ENCODE assay signal across 1 cellular context in the genomic region with DNA sequence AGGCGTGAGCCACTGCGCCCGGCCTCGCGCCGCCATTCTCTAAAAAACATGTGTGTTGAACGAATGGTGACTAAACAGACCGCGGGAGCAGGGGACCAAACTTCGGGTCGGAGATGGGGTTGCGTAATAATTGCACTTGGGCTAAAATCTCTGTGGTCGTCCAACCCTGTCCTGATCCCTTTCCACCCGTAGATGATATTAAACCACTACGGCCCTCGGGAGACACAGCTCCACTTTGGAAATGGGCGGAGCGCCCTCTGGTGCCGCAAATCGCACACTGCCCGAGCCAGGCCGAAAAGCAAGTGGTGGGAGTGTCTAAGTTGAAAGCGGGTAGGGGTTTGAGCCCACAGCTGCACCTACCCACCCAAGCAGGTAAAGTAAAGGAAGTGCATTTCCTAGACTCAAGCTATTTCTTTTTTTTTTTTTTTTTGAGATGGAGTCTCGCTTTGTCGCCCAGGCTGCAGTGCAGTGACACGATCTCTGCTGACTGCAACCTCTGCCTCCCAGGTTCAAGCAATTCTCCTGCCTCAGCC.
TF ChIP-seq lines count a peak whose summit lies in the region.

No MANE protein-coding gene starts in this region.

TF ChIP-seq in HepG2, 621 proteins besides CTCF, POLR2A, EP300 and RAD21 (continued from another document and continues in another):
- TF ChIP-seq, protein P1, sequence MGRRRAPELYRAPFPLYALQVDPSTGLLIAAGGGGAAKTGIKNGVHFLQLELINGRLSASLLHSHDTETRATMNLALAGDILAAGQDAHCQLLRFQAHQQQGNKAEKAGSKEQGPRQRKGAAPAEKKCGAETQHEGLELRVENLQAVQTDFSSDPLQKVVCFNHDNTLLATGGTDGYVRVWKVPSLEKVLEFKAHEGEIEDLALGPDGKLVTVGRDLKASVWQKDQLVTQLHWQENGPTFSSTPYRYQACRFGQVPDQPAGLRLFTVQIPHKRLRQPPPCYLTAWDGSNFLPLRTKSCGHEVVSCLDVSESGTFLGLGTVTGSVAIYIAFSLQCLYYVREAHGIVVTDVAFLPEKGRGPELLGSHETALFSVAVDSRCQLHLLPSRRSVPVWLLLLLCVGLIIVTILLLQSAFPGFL (CRISPR knock-in tag; IDR thresholded peaks at IDR 0.05) = no peak
- peak; percentile 47; the same call in 1 of the 2 replicates for TF ChIP-seq ZNF124 (CRISPR knock-in tag; IDR thresholded peaks at IDR 0.05)
- TF ChIP-seq ZNF543 (CRISPR knock-in tag; IDR thresholded peaks at IDR 0.05) = no peak
- no peak for TF ChIP-seq NONO (IDR thresholded peaks at IDR 0.05)
- TF ChIP-seq NONO (CRISPR knock-in tag; conservative IDR thresholded peaks at IDR 0.05) = peak; percentile 54; the same call in 1 of the 2 replicates
- no peak for TF ChIP-seq ZNF660 (CRISPR knock-in tag; IDR thresholded peaks at IDR 0.05; ENCODE audit: borderline replicate concordance, low read depth)
- TF ChIP-seq ZNF383 (CRISPR knock-in tag; IDR thresholded peaks at IDR 0.05; ENCODE audit: borderline replicate concordance) = no peak
- no peak for TF ChIP-seq KAT7 (CRISPR knock-in tag; IDR thresholded peaks at IDR 0.05; ENCODE audit: borderline replicate concordance)
- TF ChIP-seq, protein P2, sequence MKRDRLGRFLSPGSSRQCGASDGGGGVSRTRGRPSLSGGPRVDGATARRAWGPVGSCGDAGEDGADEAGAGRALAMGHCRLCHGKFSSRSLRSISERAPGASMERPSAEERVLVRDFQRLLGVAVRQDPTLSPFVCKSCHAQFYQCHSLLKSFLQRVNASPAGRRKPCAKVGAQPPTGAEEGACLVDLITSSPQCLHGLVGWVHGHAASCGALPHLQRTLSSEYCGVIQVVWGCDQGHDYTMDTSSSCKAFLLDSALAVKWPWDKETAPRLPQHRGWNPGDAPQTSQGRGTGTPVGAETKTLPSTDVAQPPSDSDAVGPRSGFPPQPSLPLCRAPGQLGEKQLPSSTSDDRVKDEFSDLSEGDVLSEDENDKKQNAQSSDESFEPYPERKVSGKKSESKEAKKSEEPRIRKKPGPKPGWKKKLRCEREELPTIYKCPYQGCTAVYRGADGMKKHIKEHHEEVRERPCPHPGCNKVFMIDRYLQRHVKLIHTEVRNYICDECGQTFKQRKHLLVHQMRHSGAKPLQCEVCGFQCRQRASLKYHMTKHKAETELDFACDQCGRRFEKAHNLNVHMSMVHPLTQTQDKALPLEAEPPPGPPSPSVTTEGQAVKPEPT (CRISPR knock-in tag; IDR thresholded peaks at IDR 0.05; ENCODE audit: low read depth) = 0 out of 2 replicates have a peak, but pooled peaks have one; percentile 52
- TF ChIP-seq SNAPC2 (CRISPR knock-in tag; IDR thresholded peaks at IDR 0.05) = 0 out of 2 replicates have a peak, but pooled peaks have one; percentile 41
- no peak for TF ChIP-seq SOX6 (IDR thresholded peaks at IDR 0.05)
- 0 out of 2 replicates have a peak, but pooled peaks have one; percentile 37 for TF ChIP-seq SOX6 (CRISPR knock-in tag; IDR thresholded peaks at IDR 0.05)
- TF ChIP-seq ZNF550 (CRISPR knock-in tag; IDR thresholded peaks at IDR 0.05; ENCODE audit: borderline replicate concordance) = no peak
- no peak for TF ChIP-seq JDP2 (CRISPR knock-in tag; IDR thresholded peaks at IDR 0.05; ENCODE audit: borderline replicate concordance)
- TF ChIP-seq, protein P3, sequence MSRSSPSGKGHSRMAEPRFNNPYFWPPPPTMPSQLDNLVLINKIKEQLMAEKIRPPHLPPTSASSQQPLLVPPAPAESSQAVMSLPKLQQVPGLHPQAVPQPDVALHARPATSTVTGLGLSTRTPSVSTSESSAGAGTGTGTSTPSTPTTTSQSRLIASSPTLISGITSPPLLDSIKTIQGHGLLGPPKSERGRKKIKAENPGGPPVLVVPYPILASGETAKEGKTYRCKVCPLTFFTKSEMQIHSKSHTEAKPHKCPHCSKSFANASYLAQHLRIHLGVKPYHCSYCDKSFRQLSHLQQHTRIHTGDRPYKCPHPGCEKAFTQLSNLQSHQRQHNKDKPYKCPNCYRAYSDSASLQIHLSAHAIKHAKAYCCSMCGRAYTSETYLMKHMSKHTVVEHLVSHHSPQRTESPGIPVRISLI (CRISPR knock-in tag; IDR thresholded peaks at IDR 0.05; ENCODE audit: borderline replicate concordance) = peak; percentile 36; the same call in 1 of the 2 replicates
- TF ChIP-seq, protein P4, sequence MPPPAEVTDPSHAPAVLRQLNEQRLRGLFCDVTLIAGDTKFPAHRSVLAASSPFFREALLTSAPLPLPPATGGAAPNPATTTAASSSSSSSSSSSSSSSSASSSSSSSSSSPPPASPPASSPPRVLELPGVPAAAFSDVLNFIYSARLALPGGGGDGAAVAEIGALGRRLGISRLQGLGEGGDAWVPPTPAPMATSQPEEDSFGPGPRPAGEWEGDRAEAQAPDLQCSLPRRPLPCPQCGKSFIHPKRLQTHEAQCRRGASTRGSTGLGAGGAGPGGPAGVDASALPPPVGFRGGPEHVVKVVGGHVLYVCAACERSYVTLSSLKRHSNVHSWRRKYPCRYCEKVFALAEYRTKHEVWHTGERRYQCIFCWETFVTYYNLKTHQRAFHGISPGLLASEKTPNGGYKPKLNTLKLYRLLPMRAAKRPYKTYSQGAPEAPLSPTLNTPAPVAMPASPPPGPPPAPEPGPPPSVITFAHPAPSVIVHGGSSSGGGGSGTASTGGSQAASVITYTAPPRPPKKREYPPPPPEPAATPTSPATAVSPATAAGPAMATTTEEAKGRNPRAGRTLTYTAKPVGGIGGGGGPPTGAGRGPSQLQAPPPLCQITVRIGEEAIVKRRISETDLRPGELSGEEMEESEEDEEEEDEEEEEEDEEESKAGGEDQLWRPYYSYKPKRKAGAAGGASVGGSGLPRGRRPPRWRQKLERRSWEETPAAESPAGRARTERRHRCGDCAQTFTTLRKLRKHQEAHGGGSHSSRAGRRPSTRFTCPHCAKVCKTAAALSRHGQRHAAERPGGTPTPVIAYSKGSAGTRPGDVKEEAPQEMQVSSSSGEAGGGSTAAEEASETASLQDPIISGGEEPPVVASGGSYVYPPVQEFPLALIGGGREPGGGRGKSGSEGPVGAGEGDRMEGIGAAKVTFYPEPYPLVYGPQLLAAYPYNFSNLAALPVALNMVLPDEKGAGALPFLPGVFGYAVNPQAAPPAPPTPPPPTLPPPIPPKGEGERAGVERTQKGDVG (CRISPR knock-in tag; IDR thresholded peaks at IDR 0.05; ENCODE audit: borderline replicate concordance) = no peak
- TF ChIP-seq, protein P5, sequence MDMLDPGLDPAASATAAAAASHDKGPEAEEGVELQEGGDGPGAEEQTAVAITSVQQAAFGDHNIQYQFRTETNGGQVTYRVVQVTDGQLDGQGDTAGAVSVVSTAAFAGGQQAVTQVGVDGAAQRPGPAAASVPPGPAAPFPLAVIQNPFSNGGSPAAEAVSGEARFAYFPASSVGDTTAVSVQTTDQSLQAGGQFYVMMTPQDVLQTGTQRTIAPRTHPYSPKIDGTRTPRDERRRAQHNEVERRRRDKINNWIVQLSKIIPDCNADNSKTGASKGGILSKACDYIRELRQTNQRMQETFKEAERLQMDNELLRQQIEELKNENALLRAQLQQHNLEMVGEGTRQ (IDR thresholded peaks at IDR 0.05; ENCODE audit: low read depth, low read length) = no peak
- TF ChIP-seq, protein P5 (CRISPR knock-in tag; IDR thresholded peaks at IDR 0.05; ENCODE audit: borderline replicate concordance) = no peak
- TF ChIP-seq, protein P6, sequence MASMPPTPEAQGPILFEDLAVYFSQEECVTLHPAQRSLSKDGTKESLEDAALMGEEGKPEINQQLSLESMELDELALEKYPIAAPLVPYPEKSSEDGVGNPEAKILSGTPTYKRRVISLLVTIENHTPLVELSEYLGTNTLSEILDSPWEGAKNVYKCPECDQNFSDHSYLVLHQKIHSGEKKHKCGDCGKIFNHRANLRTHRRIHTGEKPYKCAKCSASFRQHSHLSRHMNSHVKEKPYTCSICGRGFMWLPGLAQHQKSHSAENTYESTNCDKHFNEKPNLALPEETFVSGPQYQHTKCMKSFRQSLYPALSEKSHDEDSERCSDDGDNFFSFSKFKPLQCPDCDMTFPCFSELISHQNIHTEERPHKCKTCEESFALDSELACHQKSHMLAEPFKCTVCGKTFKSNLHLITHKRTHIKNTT (CRISPR knock-in tag; IDR thresholded peaks at IDR 0.05) = no peak
- TF ChIP-seq ZNF614 (CRISPR knock-in tag; IDR thresholded peaks at IDR 0.05; ENCODE audit: borderline replicate concordance) = no peak
- TF ChIP-seq GABPB1 (CRISPR knock-in tag; IDR thresholded peaks at IDR 0.05) = no peak
- TF ChIP-seq MEIS2 (CRISPR knock-in tag; IDR thresholded peaks at IDR 0.05) = no peak
- TF ChIP-seq ZNF709 (CRISPR knock-in tag; IDR thresholded peaks at IDR 0.05) = no peak; the same call in 1 of the 2 replicates
- TF ChIP-seq CEBPB (IDR thresholded peaks at IDR 0.05; ENCODE audit: borderline replicate concordance, low read depth, low read length) = peak; percentile 93
- no peak for TF ChIP-seq CREM (IDR thresholded peaks at IDR 0.05)
- TF ChIP-seq CREM (CRISPR knock-in tag; IDR thresholded peaks at IDR 0.05) = no peak
- TF ChIP-seq GTF2F1 (IDR thresholded peaks at IDR 0.05; ENCODE audit: low read length) = no peak
- TF ChIP-seq, protein P7, sequence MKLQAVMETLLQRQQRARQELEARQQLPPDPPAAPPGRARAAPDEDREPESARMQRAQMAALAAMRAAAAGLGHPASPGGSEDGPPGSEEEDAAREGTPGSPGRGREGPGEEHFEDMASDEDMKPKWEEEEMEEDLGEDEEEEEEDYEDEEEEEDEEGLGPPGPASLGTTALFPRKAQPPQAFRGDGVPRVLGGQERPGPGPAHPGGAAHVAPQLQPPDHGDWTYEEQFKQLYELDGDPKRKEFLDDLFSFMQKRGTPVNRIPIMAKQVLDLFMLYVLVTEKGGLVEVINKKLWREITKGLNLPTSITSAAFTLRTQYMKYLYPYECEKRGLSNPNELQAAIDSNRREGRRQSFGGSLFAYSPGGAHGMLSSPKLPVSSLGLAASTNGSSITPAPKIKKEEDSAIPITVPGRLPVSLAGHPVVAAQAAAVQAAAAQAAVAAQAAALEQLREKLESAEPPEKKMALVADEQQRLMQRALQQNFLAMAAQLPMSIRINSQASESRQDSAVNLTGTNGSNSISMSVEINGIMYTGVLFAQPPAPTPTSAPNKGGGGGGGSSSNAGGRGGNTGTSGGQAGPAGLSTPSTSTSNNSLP (IDR thresholded peaks at IDR 0.05; ENCODE audit: low read depth, low read length) = peak; percentile 55; the same call in 1 of the 2 replicates
- no peak for TF ChIP-seq MIER2 (CRISPR knock-in tag; IDR thresholded peaks at IDR 0.05)
- TF ChIP-seq, protein P8, sequence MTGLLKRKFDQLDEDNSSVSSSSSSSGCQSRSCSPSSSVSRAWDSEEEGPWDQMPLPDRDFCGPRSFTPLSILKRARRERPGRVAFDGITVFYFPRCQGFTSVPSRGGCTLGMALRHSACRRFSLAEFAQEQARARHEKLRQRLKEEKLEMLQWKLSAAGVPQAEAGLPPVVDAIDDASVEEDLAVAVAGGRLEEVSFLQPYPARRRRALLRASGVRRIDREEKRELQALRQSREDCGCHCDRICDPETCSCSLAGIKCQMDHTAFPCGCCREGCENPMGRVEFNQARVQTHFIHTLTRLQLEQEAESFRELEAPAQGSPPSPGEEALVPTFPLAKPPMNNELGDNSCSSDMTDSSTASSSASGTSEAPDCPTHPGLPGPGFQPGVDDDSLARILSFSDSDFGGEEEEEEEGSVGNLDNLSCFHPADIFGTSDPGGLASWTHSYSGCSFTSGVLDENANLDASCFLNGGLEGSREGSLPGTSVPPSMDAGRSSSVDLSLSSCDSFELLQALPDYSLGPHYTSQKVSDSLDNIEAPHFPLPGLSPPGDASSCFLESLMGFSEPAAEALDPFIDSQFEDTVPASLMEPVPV (CRISPR knock-in tag; IDR thresholded peaks at IDR 0.05) = no peak
- TF ChIP-seq, protein P9, sequence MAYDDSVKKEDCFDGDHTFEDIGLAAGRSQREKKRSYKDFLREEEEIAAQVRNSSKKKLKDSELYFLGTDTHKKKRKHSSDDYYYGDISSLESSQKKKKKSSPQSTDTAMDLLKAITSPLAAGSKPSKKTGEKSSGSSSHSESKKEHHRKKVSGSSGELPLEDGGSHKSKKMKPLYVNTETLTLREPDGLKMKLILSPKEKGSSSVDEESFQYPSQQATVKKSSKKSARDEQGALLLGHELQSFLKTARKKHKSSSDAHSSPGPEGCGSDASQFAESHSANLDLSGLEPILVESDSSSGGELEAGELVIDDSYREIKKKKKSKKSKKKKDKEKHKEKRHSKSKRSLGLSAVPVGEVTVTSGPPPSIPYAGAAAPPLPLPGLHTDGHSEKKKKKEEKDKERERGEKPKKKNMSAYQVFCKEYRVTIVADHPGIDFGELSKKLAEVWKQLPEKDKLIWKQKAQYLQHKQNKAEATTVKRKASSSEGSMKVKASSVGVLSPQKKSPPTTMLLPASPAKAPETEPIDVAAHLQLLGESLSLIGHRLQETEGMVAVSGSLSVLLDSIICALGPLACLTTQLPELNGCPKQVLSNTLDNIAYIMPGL (CRISPR knock-in tag; IDR thresholded peaks at IDR 0.05; ENCODE audit: borderline replicate concordance in 1 of 2, low read depth in 1 of 2) = peak; percentile 51 to 70; a peak in 2 of 4 replicates
- TF ChIP-seq ZNF530 (CRISPR knock-in tag; IDR thresholded peaks at IDR 0.05; ENCODE audit: low read depth) = no peak
- 0 out of 2 replicates have a peak, but pooled peaks have one; percentile 39 for TF ChIP-seq ERF (CRISPR knock-in tag; IDR thresholded peaks at IDR 0.05)
- no peak for TF ChIP-seq ZNF264 (CRISPR knock-in tag; IDR thresholded peaks at IDR 0.05)
- no peak for TF ChIP-seq ZFYVE20 (CRISPR knock-in tag; IDR thresholded peaks at IDR 0.05; ENCODE audit: borderline replicate concordance, low read depth)
- TF ChIP-seq, protein P10, sequence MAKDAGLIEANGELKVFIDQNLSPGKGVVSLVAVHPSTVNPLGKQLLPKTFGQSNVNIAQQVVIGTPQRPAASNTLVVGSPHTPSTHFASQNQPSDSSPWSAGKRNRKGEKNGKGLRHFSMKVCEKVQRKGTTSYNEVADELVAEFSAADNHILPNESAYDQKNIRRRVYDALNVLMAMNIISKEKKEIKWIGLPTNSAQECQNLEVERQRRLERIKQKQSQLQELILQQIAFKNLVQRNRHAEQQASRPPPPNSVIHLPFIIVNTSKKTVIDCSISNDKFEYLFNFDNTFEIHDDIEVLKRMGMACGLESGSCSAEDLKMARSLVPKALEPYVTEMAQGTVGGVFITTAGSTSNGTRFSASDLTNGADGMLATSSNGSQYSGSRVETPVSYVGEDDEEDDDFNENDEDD (CRISPR knock-in tag; IDR thresholded peaks at IDR 0.05; ENCODE audit: borderline replicate concordance) = no peak
- no peak for TF ChIP-seq ZSCAN21 (CRISPR knock-in tag; IDR thresholded peaks at IDR 0.05; ENCODE audit: borderline replicate concordance)
- TF ChIP-seq, protein P11, sequence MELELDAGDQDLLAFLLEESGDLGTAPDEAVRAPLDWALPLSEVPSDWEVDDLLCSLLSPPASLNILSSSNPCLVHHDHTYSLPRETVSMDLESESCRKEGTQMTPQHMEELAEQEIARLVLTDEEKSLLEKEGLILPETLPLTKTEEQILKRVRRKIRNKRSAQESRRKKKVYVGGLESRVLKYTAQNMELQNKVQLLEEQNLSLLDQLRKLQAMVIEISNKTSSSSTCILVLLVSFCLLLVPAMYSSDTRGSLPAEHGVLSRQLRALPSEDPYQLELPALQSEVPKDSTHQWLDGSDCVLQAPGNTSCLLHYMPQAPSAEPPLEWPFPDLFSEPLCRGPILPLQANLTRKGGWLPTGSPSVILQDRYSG (CRISPR knock-in tag; IDR thresholded peaks at IDR 0.05) = no peak
- TF ChIP-seq AGO2 (optimal IDR thresholded peaks at IDR 0.05; ENCODE audit: low read depth, low read length) = no peak
- no peak for TF ChIP-seq HOXD1 (CRISPR knock-in tag; IDR thresholded peaks at IDR 0.05)
- TF ChIP-seq NR2F6 (IDR thresholded peaks at IDR 0.05) = no peak
- no peak for TF ChIP-seq NR2F6 (CRISPR knock-in tag; IDR thresholded peaks at IDR 0.05)
- no peak for TF ChIP-seq ZSCAN30 (CRISPR knock-in tag; IDR thresholded peaks at IDR 0.05)
